In the genomic region with DNA sequence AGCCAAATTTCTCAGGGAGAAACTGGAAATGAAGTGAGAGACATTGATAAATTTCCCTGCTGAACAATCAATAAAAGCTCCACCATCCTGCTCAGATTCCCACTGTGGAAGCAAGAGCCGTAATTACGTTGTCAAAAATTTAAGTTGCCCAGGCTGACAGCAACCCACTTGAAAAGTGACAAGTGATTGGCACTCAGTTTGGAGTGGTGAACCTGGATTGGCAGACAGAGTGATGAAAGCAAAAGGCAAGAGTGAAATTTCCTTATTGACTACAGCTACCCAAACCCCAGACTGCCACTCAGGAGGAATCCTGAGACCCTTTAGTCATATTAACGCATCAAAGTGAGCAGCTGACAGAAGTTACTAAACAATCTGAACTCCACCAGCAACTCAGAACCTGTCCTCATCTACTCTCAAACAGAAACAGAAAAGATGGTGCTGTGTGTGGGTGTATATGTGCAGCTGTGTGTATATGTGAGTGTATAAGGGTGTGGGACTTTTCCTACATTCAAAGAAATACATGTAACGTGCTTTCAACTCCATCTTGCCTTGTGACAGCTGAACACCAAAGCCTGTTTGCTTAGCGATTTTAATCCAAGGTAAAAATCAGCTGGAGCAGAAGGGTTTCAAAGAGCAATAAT, we compare ENCODE assay signal across 18 cellular contexts.
"Had no signal": no experiment of that assay in that cellular context is flagged by ENCODE, and none has a peak within 500 bp of the region (broad histone marks: within the 10 kb centered on the region; RNA-seq: fewer than 3 reads in every experiment).

No MANE protein-coding gene starts in this region.

- ATAC-seq: activated CD4-positive, CD25-positive, alpha-beta regulatory T cell treated with anti-CD3 and anti-CD28 coated beads, Interleukin-2, amount 50 U/mL, for 24 hours; naive thymus-derived CD4-positive, alpha-beta T cell; right lobe of liver; stimulated activated naive CD8-positive, alpha-beta T cell treated with anti-CD3 and anti-CD28 coated beads, Interleukin-15, Interleukin-2, amounts not matched to agents 100 U/mL and 50 U/mL, for 24 hours had no signal

- H3K27ac ChIP-seq: brain microvascular endothelial cell, coronary artery, esophagus squamous epithelium, hepatocyte, prostate gland, right lobe of liver had no signal

- H3K4me3 ChIP-seq: coronary artery, esophagus squamous epithelium, hepatocyte, prostate gland, right lobe of liver, smooth muscle cell had no signal

- H3K36me3 ChIP-seq: brain microvascular endothelial cell, esophagus squamous epithelium, prostate gland, right lobe of liver had no signal

- DNase-seq: activated CD4-positive, alpha-beta T cell treated with anti-CD3 and anti-CD28 coated beads, Interleukin-2, amount 50 U/mL, for 1 hour; activated CD8-positive, alpha-beta memory T cell treated with anti-CD3 and anti-CD28 coated beads for 24 hours; activated naive CD8-positive, alpha-beta T cell treated with anti-CD3 and anti-CD28 coated beads, Interleukin-2, amount 10 ng/mL, durations not matched to agents 7 days and 5 days; brain microvascular endothelial cell; effector CD4-positive, alpha-beta T cell; esophagus squamous epithelium; islet precursor cell; mammary epithelial cell; naive thymus-derived CD4-positive, alpha-beta T cell; right lobe of liver; stimulated activated naive CD8-positive, alpha-beta T cell treated with anti-CD3 and anti-CD28 coated beads, Interleukin-15, Interleukin-2, amounts not matched to agents 100 U/mL and 50 U/mL, for 24 hours; T1000; trophoblast cell had no signal

- H3K27me3 ChIP-seq: brain microvascular endothelial cell, esophagus squamous epithelium, hepatocyte, right lobe of liver had no signal

- H3K4me1 ChIP-seq: esophagus squamous epithelium, prostate gland, right lobe of liver had no signal

- H3K9me3 ChIP-seq: esophagus squamous epithelium, prostate gland, right lobe of liver had no signal
